ENCODE assay signal across 16 cellular contexts in the genomic region with DNA sequence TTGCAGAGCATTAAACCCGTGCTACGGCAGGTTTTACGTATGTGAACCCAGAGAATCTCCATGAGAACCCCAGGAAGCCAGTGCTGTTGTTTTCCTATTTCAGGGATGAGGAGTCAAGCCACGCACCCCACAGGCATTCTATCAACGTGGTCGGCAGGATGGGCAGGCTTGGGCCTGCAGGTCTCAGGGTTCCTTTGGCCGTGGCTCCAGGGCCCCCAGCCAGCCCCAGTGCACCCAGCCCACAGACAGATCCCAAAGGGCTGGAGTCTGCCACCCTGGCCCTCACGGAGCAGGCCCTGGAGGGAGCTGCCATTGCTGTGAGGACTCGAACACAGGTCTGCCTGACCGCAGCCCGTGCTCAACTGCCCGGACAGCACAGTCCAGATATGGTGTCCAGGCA.
DNase-seq lines count a peak whose midpoint lies in the region; ATAC-seq and TF ChIP-seq lines count a peak whose summit lies in the region.
"Had no signal": no experiment of that assay in that cellular context is flagged by ENCODE, and none has a peak within 500 bp of the region (broad histone marks: within the 10 kb centered on the region; RNA-seq: fewer than 3 reads in every experiment).

No MANE protein-coding gene starts in this region.

- peak overlapping the region in 6 of 10 donors; percentile 30 to 68 (median 52) for H3K27ac ChIP-seq in heart right ventricle
- peak overlapping the region; percentile 8 to 48 (median 42) for H3K27ac ChIP-seq in esophagus muscularis mucosa (replicated peaks in 1 of 4)
- peak overlapping the region; percentile 59 to 92 (median 85) for H3K27ac ChIP-seq in sigmoid colon
- H3K27ac ChIP-seq in vagina: peak overlapping the region; percentile 95

- no peak overlapping the region for H3K27ac Mint-ChIP-seq in T-helper 2 cell treated with Interferon-gamma antibody and Interleukin-4, amounts not matched to agents 5 μg/mL and 100 μg/mL, for 36 hours

- no peaks in the 10 kb centered on the region for H3K4me1 Mint-ChIP-seq in T-helper 2 cell treated with Interferon-gamma antibody and Interleukin-4, amounts not matched to agents 5 μg/mL and 100 μg/mL, for 36 hours (ENCODE audit: low read depth)

- no peak overlapping the region for H3K4me3 ChIP-seq in heart right ventricle
- no peak overlapping the region for H3K4me3 ChIP-seq in esophagus muscularis mucosa
- no peak overlapping the region for H3K4me3 ChIP-seq in sigmoid colon
- no peak overlapping the region for H3K4me3 ChIP-seq in vagina
- H3K4me3 ChIP-seq: A549 had no signal

- no peak overlapping the region for H3K4me3 Mint-ChIP-seq in T-helper 2 cell treated with Interferon-gamma antibody and Interleukin-4, amounts not matched to agents 5 μg/mL and 100 μg/mL, for 36 hours
- H3K4me3 Mint-ChIP-seq: CD4-positive, alpha-beta memory T cell had no signal

- no peaks in the 10 kb centered on the region for H3K9me3 Mint-ChIP-seq in T-helper 2 cell treated with Interferon-gamma antibody and Interleukin-4, amounts not matched to agents 5 μg/mL and 100 μg/mL, for 36 hours
- H3K9me3 Mint-ChIP-seq: activated naive CD4-positive, alpha-beta T cell treated with anti-CD3 and anti-CD28 coated beads, Interleukin-2, amount 50 U/mL, for 72 hours; CD4-positive, alpha-beta memory T cell had no signal

- TF ChIP-seq POLR2A in esophagus muscularis mucosa (IDR thresholded peaks at IDR 0.05; ENCODE audit: low read depth): no peak
- TF ChIP-seq POLR2A in sigmoid colon (IDR thresholded peaks at IDR 0.05): no peak
- no peak for TF ChIP-seq POLR2A in vagina (IDR thresholded peaks at IDR 0.05)

- ATAC-seq in heart right ventricle: peak in 1 of 8 donors; percentile 6
- no peak for ATAC-seq in GM19397 (IDR thresholded peaks at IDR 0.05; ENCODE audit: unreplicated experiment)
- no peak for ATAC-seq in GM18867 (IDR thresholded peaks at IDR 0.05; ENCODE audit: unreplicated experiment)
- ATAC-seq: A549; activated naive CD4-positive, alpha-beta T cell treated with anti-CD3 and anti-CD28 coated beads, Interleukin-2, amount 50 U/mL, for 72 hours; HepG2 had no signal

- TF ChIP-seq EP300 in esophagus muscularis mucosa (IDR thresholded peaks at IDR 0.05) (no peak), sigmoid colon (IDR thresholded peaks at IDR 0.05) (no peak)

- DNase-seq in heart right ventricle (no peak), cardiac septum (ENCODE audit: low spot score) (no peak), esophagus muscularis mucosa (ENCODE audit: extremely low spot score) (no peak), sigmoid colon (no peak), vagina (ENCODE audit: extremely low spot score in 2 of 2) (no peak)
- no peak for DNase-seq in T-helper 2 cell treated with Interferon-gamma antibody and Interleukin-4, amounts not matched to agents 5 μg/mL and 100 μg/mL, for 36 hours (ENCODE audit: low spot score)
- DNase-seq: CD4-positive, alpha-beta memory T cell; NCI-H1092 treated with DMSO at 0.1 percent for 48 hours; NCI-H446; posterior cingulate gyrus; SK-N-SH had no signal

- H3K9me3 ChIP-seq in heart right ventricle (no peaks in the 10 kb centered on the region), esophagus muscularis mucosa (no peaks in the 10 kb centered on the region), sigmoid colon (no peaks in the 10 kb centered on the region), vagina (no peaks in the 10 kb centered on the region)
- H3K9me3 ChIP-seq: A549, SK-N-SH had no signal

- no peaks in the 10 kb centered on the region for H3K27me3 Mint-ChIP-seq in T-helper 2 cell treated with Interferon-gamma antibody and Interleukin-4, amounts not matched to agents 5 μg/mL and 100 μg/mL, for 36 hours (ENCODE audit: low read depth)
- H3K27me3 Mint-ChIP-seq: CD4-positive, alpha-beta memory T cell had no signal

- H3K4me1 ChIP-seq in heart right ventricle: peaks cover 11 to 74% (median 46%) of the 10 kb centered on the region in 9 donors
- peaks cover 27 to 72% (median 68%) of the 10 kb centered on the region in 4 donors for H3K4me1 ChIP-seq in esophagus muscularis mucosa
- H3K4me1 ChIP-seq in sigmoid colon: peaks cover 0 to 62% (median 56%) of the 10 kb centered on the region in 4 donors
- H3K4me1 ChIP-seq in vagina: peaks cover 68% of the 10 kb centered on the region

- no peaks in the 10 kb centered on the region for H3K27me3 ChIP-seq in heart right ventricle
- H3K27me3 ChIP-seq in esophagus muscularis mucosa: no peaks in the 10 kb centered on the region
- no peaks in the 10 kb centered on the region for H3K27me3 ChIP-seq in sigmoid colon
- H3K27me3 ChIP-seq in vagina: no peaks in the 10 kb centered on the region

- H3K36me3 ChIP-seq in heart right ventricle: peaks cover 0 to 50% (median 0%) of the 10 kb centered on the region in 9 donors
- peaks cover 8 to 20% (median 16%) of the 10 kb centered on the region in 4 donors for H3K36me3 ChIP-seq in esophagus muscularis mucosa
- H3K36me3 ChIP-seq in sigmoid colon: peaks cover 0 to 19% (median 10%) of the 10 kb centered on the region in 4 donors
- no peaks in the 10 kb centered on the region for H3K36me3 ChIP-seq in vagina

- intact Hi-C loops in heart right ventricle (cut with DNase I): loop anchor here in 1 of 10 donors (5.0 kb wide), 1 partner anchor 32 kb away; a partner anchor contains a TSS
- intact Hi-C loops in cardiac septum (cut with DNase I): no loop called here
- intact Hi-C loops in esophagus muscularis mucosa (cut with DNase I): no loop called here
- intact Hi-C loops in sigmoid colon (cut with DNase I): loop anchor here (5.0 kb wide), 1 partner anchor 42 kb away; no protein-coding TSS in a partner anchor
- intact Hi-C loops in vagina (cut with DNase I): no loop called here

- WGBS in heart right ventricle, 2 donors: 67 to 70% methylated on average over 12 of the region's 12 CpGs
- 91% methylated on average over 12 of the region's 12 CpGs for WGBS in esophagus muscularis mucosa
- WGBS in sigmoid colon, 2 donors: 69 to 70% methylated on average over 12 of the region's 12 CpGs

- no peaks in the 10 kb centered on the region for H3K36me3 Mint-ChIP-seq in T-helper 2 cell treated with Interferon-gamma antibody and Interleukin-4, amounts not matched to agents 5 μg/mL and 100 μg/mL, for 36 hours (ENCODE audit: low read depth)
- H3K36me3 Mint-ChIP-seq: activated naive CD4-positive, alpha-beta T cell treated with anti-CD3 and anti-CD28 coated beads, Interleukin-2, amount 50 U/mL, for 72 hours had no signal

- TF ChIP-seq CTCF in heart right ventricle (IDR thresholded peaks at IDR 0.05) (no peak), esophagus muscularis mucosa (IDR thresholded peaks at IDR 0.05) (no peak), sigmoid colon (IDR thresholded peaks at IDR 0.05) (no peak), vagina (IDR thresholded peaks at IDR 0.05) (no peak)

Comparison
In these comparisons a context has a peak if more than half of its experiments do, and no peak if none do; other contexts are left out.
1. H3K27ac ChIP-seq: peak in every context shown above with its lines; median percentile 95 in vagina; 85 in sigmoid colon; 52 in heart right ventricle; 42 in esophagus muscularis mucosa.